ENCODE assay signal across 1 cellular context in the genomic region with DNA sequence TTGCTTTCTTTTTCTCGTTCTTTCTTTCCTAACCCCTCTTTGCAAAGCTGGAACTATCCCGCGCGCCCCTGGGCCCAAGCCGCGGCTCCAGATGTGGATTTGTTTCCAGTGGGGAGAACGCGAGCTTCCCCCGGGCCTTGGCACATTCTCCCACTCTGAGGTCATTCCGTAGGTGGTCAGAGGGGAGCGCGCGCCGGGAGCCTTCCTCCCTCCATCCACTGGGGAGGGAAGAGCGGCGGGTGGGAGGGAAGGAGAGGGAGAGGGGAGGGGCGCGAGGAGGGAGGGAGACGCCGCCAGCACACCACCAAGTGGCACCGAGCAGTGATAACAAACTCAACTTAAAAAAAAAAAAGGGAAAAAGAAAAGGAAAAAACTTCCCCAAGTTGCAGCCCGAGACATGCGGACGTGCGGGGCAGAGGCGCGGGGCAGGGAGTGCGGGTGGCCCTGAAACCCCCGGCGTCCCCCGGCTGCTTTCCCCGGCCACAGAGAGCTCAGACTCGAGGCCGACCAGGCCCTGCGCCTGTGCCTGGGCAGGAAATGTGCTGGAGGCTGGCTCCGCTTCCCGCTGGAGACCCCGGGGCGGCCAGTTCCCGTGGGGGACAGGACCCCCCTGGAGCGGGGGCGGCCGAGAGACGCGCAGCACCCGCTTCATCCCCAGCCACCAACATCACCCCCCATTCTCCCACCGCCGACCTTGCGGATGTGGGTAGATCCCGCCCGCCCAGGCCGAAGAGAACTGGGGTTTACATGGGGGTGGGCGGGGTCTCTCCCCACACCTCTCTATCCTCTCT.
TF ChIP-seq lines count a peak whose summit lies in the region.

No MANE protein-coding gene starts in this region.

TF ChIP-seq in H1, 55 proteins besides CTCF, POLR2A, EP300 and RAD21:
- no peak for TF ChIP-seq PHF8 (conservative IDR thresholded peaks at IDR 0.05; ENCODE audit: low read depth, low read length)
- TF ChIP-seq TEAD4 (IDR thresholded peaks at IDR 0.05; ENCODE audit: low read depth, low read length) = no peak
- TF ChIP-seq BACH1 (IDR thresholded peaks at IDR 0.05; ENCODE audit: low read length) = peak; percentile 52; the same call in 1 of the 2 replicates
- TF ChIP-seq HDAC2 (IDR thresholded peaks at IDR 0.05; ENCODE audit: borderline replicate concordance in 1 of 2, low read depth in 2 of 2, low read length in 2 of 2) = no peak
- no peak for TF ChIP-seq FOSL1 (IDR thresholded peaks at IDR 0.05; ENCODE audit: insufficient read depth, low read depth, low read length)
- peak; percentile 62 for TF ChIP-seq ASH2L (IDR thresholded peaks at IDR 0.05; ENCODE audit: low read length)
- peak; percentile 82 for TF ChIP-seq CTBP2 (IDR thresholded peaks at IDR 0.05; ENCODE audit: borderline replicate concordance, insufficient read depth, insufficient read length, low read length)
- peak; percentile 29 for TF ChIP-seq KDM4A (IDR thresholded peaks at IDR 0.05; ENCODE audit: low read depth, low read length, severe bottlenecking)
- TF ChIP-seq SUZ12 (IDR thresholded peaks at IDR 0.05; ENCODE audit: low read length) = no peak; the same call in 1 of the 2 replicates
